2 cellular contexts compared by ENCODE assay signal in the genomic region with DNA sequence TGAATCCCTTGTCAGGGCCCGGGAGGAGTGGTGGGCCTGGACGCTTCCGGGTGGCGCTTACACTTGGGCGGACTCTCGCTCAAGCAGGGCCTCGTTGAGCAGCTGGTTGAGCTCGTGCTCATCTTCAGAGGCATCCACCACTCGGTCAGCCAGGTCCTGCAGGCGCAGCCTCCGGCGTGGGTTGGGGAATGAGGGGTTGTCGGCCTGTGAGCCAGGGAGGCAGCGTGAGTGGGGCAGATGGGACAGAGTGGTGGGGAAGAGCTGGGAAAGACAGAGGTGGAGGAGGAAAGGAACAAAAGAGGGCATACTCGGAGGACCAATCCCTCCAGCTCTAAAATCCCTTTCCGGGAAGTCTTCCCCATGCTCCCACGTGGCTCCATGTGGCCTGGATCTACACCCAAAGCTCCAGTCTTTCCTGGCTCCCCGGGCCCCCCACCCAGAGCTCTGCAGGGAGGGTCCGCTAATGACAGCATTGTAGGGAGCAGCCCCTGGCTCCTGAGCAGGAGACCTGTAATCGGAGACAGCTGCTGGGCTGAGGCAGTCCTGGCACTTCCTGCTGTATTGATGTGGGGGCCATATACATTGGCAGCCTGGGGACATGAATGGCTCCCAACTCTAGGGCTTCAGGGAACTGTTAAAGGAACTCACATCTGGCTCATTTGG.
A peak's percentile ranks its signal among the peaks of the same experiment; 100 is the strongest.
TF ChIP-seq lines count a peak whose summit lies in the region.

No MANE protein-coding gene starts in this region.

TF ChIP-seq in HEK293, 187 proteins besides CTCF, POLR2A, EP300 and RAD21 (continued from another document):
- TF ChIP-seq, protein P1, sequence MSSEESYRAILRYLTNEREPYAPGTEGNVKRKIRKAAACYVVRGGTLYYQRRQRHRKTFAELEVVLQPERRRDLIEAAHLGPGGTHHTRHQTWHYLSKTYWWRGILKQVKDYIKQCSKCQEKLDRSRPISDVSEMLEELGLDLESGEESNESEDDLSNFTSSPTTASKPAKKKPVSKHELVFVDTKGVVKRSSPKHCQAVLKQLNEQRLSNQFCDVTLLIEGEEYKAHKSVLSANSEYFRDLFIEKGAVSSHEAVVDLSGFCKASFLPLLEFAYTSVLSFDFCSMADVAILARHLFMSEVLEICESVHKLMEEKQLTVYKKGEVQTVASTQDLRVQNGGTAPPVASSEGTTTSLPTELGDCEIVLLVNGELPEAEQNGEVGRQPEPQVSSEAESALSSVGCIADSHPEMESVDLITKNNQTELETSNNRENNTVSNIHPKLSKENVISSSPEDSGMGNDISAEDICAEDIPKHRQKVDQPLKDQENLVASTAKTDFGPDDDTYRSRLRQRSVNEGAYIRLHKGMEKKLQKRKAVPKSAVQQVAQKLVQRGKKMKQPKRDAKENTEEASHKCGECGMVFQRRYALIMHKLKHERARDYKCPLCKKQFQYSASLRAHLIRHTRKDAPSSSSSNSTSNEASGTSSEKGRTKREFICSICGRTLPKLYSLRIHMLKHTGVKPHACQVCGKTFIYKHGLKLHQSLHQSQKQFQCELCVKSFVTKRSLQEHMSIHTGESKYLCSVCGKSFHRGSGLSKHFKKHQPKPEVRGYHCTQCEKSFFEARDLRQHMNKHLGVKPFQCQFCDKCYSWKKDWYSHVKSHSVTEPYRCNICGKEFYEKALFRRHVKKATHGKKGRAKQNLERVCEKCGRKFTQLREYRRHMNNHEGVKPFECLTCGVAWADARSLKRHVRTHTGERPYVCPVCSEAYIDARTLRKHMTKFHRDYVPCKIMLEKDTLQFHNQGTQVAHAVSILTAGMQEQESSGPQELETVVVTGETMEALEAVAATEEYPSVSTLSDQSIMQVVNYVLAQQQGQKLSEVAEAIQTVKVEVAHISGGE (tag by site-specific recombination; conservative IDR thresholded peaks at IDR 0.05; ENCODE audit: low read depth) = no peak
- TF ChIP-seq ZNF777 (tag by site-specific recombination; IDR thresholded peaks at IDR 0.05; ENCODE audit: borderline replicate concordance) = no peak
- TF ChIP-seq ZIC2 (tag by site-specific recombination; IDR thresholded peaks at IDR 0.05) = peak; percentile 27; the same call in 1 of the 2 replicates

TF ChIP-seq in WTC11, 78 proteins besides CTCF, POLR2A, EP300 and RAD21 (continued from another document):
- TF ChIP-seq MXD4 (CRISPR knock-in tag; IDR thresholded peaks at IDR 0.05; ENCODE audit: borderline replicate concordance) (no peak), RELA (CRISPR knock-in tag; IDR thresholded peaks at IDR 0.05; ENCODE audit: borderline replicate concordance) (no peak), MAX (CRISPR knock-in tag; IDR thresholded peaks at IDR 0.05) (no peak), NFYB (CRISPR knock-in tag; conservative IDR thresholded peaks at IDR 0.05; ENCODE audit: low read depth) (no peak), ZNF317 (CRISPR knock-in tag; IDR thresholded peaks at IDR 0.05; ENCODE audit: borderline replicate concordance, low read depth) (no peak), FOXP4 (CRISPR knock-in tag; IDR thresholded peaks at IDR 0.05) (no peak), ZNF532 (CRISPR knock-in tag; IDR thresholded peaks at IDR 0.05; ENCODE audit: borderline replicate concordance) (no peak), ATF2 (CRISPR knock-in tag; IDR thresholded peaks at IDR 0.05; ENCODE audit: borderline replicate concordance, low read depth) (no peak), FOXJ3 (CRISPR knock-in tag; IDR thresholded peaks at IDR 0.05; ENCODE audit: borderline replicate concordance) (no peak), GABPB1 (CRISPR knock-in tag; IDR thresholded peaks at IDR 0.05) (no peak), PREB (CRISPR knock-in tag; IDR thresholded peaks at IDR 0.05; ENCODE audit: borderline replicate concordance) (no peak)
- TF ChIP-seq, protein P2, sequence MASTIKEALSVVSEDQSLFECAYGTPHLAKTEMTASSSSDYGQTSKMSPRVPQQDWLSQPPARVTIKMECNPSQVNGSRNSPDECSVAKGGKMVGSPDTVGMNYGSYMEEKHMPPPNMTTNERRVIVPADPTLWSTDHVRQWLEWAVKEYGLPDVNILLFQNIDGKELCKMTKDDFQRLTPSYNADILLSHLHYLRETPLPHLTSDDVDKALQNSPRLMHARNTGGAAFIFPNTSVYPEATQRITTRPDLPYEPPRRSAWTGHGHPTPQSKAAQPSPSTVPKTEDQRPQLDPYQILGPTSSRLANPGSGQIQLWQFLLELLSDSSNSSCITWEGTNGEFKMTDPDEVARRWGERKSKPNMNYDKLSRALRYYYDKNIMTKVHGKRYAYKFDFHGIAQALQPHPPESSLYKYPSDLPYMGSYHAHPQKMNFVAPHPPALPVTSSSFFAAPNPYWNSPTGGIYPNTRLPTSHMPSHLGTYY (CRISPR knock-in tag; IDR thresholded peaks at IDR 0.05) = no peak
- TF ChIP-seq, protein P3, sequence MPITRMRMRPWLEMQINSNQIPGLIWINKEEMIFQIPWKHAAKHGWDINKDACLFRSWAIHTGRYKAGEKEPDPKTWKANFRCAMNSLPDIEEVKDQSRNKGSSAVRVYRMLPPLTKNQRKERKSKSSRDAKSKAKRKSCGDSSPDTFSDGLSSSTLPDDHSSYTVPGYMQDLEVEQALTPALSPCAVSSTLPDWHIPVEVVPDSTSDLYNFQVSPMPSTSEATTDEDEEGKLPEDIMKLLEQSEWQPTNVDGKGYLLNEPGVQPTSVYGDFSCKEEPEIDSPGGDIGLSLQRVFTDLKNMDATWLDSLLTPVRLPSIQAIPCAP (CRISPR knock-in tag; IDR thresholded peaks at IDR 0.05) = no peak
- TF ChIP-seq, protein P4, sequence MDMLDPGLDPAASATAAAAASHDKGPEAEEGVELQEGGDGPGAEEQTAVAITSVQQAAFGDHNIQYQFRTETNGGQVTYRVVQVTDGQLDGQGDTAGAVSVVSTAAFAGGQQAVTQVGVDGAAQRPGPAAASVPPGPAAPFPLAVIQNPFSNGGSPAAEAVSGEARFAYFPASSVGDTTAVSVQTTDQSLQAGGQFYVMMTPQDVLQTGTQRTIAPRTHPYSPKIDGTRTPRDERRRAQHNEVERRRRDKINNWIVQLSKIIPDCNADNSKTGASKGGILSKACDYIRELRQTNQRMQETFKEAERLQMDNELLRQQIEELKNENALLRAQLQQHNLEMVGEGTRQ (CRISPR knock-in tag; IDR thresholded peaks at IDR 0.05) = no peak
